36 cellular contexts compared by ENCODE assay signal in the genomic region with DNA sequence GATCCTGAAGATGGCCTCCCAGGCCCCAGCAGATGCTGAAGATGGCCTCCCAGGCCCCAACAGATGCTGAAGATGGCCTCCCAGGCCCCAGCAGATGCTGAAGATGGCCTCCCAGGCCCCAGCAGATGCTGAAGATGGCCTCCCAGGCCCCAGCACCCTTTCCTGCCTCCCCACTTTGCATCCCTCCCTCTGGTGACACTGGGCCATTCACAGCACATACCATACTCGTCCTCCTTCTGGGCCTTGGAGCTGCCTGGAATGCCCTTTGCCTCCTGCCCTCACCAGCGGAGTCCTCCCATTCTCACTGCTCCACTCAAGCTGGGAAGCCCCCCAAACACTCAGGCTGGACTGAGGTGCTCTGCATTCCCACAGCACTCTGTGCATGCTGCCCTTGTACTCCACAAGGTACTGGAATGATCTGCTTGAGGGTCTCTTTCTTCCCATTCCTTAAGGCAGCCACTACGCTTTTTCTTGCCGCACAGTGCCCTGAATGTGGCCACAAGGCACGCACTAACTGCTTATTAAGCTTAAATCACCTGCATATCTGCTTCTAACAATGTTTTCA.
"Had no signal": no experiment of that assay in that cellular context is flagged by ENCODE, and none has a peak within 500 bp of the region (broad histone marks: within the 10 kb centered on the region; RNA-seq: fewer than 3 reads in every experiment).

No MANE protein-coding gene starts in this region.

- H3K36me3 Mint-ChIP-seq: activated CD8-positive, alpha-beta memory T cell treated with anti-CD3 and anti-CD28 coated beads, Interleukin-2, amount 10 ng/mL, durations not matched to agents 7 days and 5 days; activated naive CD4-positive, alpha-beta T cell treated with anti-CD3 and anti-CD28 coated beads, Interleukin-2, amount 10 ng/mL, durations not matched to agents 7 days and 5 days; activated naive CD8-positive, alpha-beta T cell; IgD-negative memory B cell had no signal

- H3K36me3 ChIP-seq: brain microvascular endothelial cell, cardiac muscle cell, Peyer's patch, WERI-Rb-1 had no signal

- H3K4me1 ChIP-seq: Peyer's patch had no signal

- H3K27ac Mint-ChIP-seq: activated CD4-positive, alpha-beta memory T cell treated with anti-CD3 and anti-CD28 coated beads, Interleukin-2, amount 10 ng/mL, durations not matched to agents 7 days and 5 days; activated CD8-positive, alpha-beta memory T cell treated with anti-CD3 and anti-CD28 coated beads, Interleukin-2, amount 10 ng/mL, durations not matched to agents 7 days and 5 days; activated naive CD4-positive, alpha-beta T cell treated with anti-CD3 and anti-CD28 coated beads, Interleukin-2, amount 10 ng/mL, durations not matched to agents 7 days and 5 days; activated naive CD8-positive, alpha-beta T cell; activated naive CD8-positive, alpha-beta T cell treated with anti-CD3 and anti-CD28 coated beads, Interleukin-2, amount 50 U/mL, for 24 hours had no signal

- H3K27me3 Mint-ChIP-seq: activated CD4-positive, alpha-beta memory T cell treated with anti-CD3 and anti-CD28 coated beads, Interleukin-2, amount 10 ng/mL, durations not matched to agents 7 days and 5 days; activated CD8-positive, alpha-beta memory T cell treated with anti-CD3 and anti-CD28 coated beads, Interleukin-2, amount 10 ng/mL, durations not matched to agents 7 days and 5 days; activated naive CD4-positive, alpha-beta T cell treated with anti-CD3 and anti-CD28 coated beads, Interleukin-2, amount 10 ng/mL, durations not matched to agents 7 days and 5 days; activated naive CD8-positive, alpha-beta T cell; activated naive CD8-positive, alpha-beta T cell treated with anti-CD3 and anti-CD28 coated beads, Interleukin-2, amount 50 U/mL, for 24 hours; IgD-negative memory B cell had no signal

- ATAC-seq: activated CD8-positive, alpha-beta memory T cell treated with anti-CD3 and anti-CD28 coated beads, Interleukin-2, amount 10 ng/mL, durations not matched to agents 7 days and 5 days; activated naive CD8-positive, alpha-beta T cell treated with anti-CD3 and anti-CD28 coated beads, Interleukin-2, amount 50 U/mL, for 24 hours; PC-3; Right ventricle myocardium inferior had no signal

- H3K4me1 Mint-ChIP-seq: activated CD4-positive, alpha-beta memory T cell treated with anti-CD3 and anti-CD28 coated beads, Interleukin-2, amount 10 ng/mL, durations not matched to agents 7 days and 5 days; activated CD8-positive, alpha-beta memory T cell treated with anti-CD3 and anti-CD28 coated beads, Interleukin-2, amount 10 ng/mL, durations not matched to agents 7 days and 5 days; activated naive CD4-positive, alpha-beta T cell treated with anti-CD3 and anti-CD28 coated beads, Interleukin-2, amount 10 ng/mL, durations not matched to agents 7 days and 5 days; activated naive CD8-positive, alpha-beta T cell treated with anti-CD3 and anti-CD28 coated beads, Interleukin-2, amount 50 U/mL, for 24 hours; IgD-negative memory B cell had no signal

- H3K27ac ChIP-seq: brain microvascular endothelial cell, cardiac muscle cell, Peyer's patch, WERI-Rb-1 had no signal

- H3K4me3 Mint-ChIP-seq: activated CD4-positive, alpha-beta memory T cell treated with anti-CD3 and anti-CD28 coated beads, Interleukin-2, amount 10 ng/mL, durations not matched to agents 7 days and 5 days; activated CD8-positive, alpha-beta memory T cell treated with anti-CD3 and anti-CD28 coated beads, Interleukin-2, amount 10 ng/mL, durations not matched to agents 7 days and 5 days; activated naive CD4-positive, alpha-beta T cell treated with anti-CD3 and anti-CD28 coated beads, Interleukin-2, amount 10 ng/mL, durations not matched to agents 7 days and 5 days; activated naive CD8-positive, alpha-beta T cell; activated naive CD8-positive, alpha-beta T cell treated with anti-CD3 and anti-CD28 coated beads, Interleukin-2, amount 50 U/mL, for 24 hours; IgD-negative memory B cell had no signal

- DNase-seq: activated CD4-positive, alpha-beta memory T cell treated with anti-CD3 and anti-CD28 coated beads, Interleukin-2, amount 10 ng/mL, durations not matched to agents 7 days and 5 days; activated CD4-positive, alpha-beta T cell treated with anti-CD3 and anti-CD28 coated beads for 1 hour; activated CD4-positive, alpha-beta T cell treated with anti-CD3 and anti-CD28 coated beads for 48 hours; activated CD4-positive, CD25-positive, alpha-beta regulatory T cell; activated CD8-positive, alpha-beta memory T cell treated with anti-CD3 and anti-CD28 coated beads for 24 hours; activated CD8-positive, alpha-beta memory T cell treated with anti-CD3 and anti-CD28 coated beads, Interleukin-2, amount 10 ng/mL, durations not matched to agents 7 days and 5 days; activated CD8-positive, alpha-beta memory T cell treated with anti-CD3 and anti-CD28 coated beads, Interleukin-2, amount 50 U/mL, for 48 hours; activated gamma-delta T cell treated with Interleukin-2 at 50 U/mL for 16 hours; activated naive CD4-positive, alpha-beta T cell treated with anti-CD3 and anti-CD28 coated beads, Interleukin-2, amount 10 ng/mL, durations not matched to agents 7 days and 5 days; activated naive CD8-positive, alpha-beta T cell treated with anti-CD3 and anti-CD28 coated beads, Interleukin-2, amount 50 U/mL, for 24 hours; activated T-cell treated with anti-CD3 and anti-CD28 coated beads, Interleukin-2, amount 50 U/mL, for 48 hours; aorta; brain microvascular endothelial cell; Karpas-422; KBM-7; NCI-H1048; NCI-H1105 treated with DMSO at 0.1 percent for 48 hours; NCI-H1436; NCI-H1694; NCI-H1930; NCI-H2081 treated with DMSO at 0.1 percent for 48 hours; NCI-H226; NCI-H446 treated with DMSO at 0.1 percent for 48 hours; NCI-H524 treated with DMSO at 0.1 percent for 48 hours; PC-3; RPMI8226; SW 1271; T-helper 1 cell; T-helper 2 cell; T-helper 9 cell; WERI-Rb-1 had no signal

- H3K4me3 ChIP-seq: cardiac muscle cell, Peyer's patch had no signal

- H3K27me3 ChIP-seq: brain microvascular endothelial cell, Peyer's patch had no signal

- H3K9me3 ChIP-seq: Peyer's patch had no signal

- H3K9me3 Mint-ChIP-seq: activated naive CD8-positive, alpha-beta T cell treated with anti-CD3 and anti-CD28 coated beads, Interleukin-2, amount 50 U/mL, for 24 hours had no signal
